In the genomic region with DNA sequence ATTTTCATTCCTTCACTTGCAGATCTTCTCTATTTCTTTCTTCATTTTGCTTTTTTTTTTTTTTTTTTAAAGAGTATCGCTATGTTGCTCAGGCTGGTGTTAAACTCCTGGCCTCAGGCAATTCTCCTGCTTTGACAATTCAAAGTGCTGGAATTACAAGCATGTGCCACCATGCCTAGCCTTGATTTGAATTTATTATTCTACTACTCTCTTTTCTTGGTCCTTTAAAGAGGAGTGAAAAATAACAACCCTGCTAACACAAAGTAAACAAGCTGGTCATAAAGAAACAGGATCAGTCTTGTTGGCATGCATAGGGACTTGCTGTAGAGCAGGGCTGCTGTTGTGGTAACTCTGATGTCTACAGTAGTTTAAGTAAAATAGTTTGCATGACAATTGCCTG, we compare ENCODE assay signal across 23 cellular contexts.
DNase-seq lines count a peak whose midpoint lies in the region; ATAC-seq and TF ChIP-seq lines count a peak whose summit lies in the region.
"Had no signal": no experiment of that assay in that cellular context is flagged by ENCODE, and none has a peak within 500 bp of the region (broad histone marks: within the 10 kb centered on the region; RNA-seq: fewer than 3 reads in every experiment).

No MANE protein-coding gene starts in this region.

- H4K20me1 ChIP-seq in IMR-90 (ENCODE audit: insufficient read depth, low read length), result no peaks in the 10 kb centered on the region

- no CpG with 5 or more reads among the region's 1 CpG for WGBS in IMR-90 (ENCODE audit: extremely low coverage in 2 of 2, insufficient read length in 1 of 2), 2 experiments
- 89% methylated on average over 1 of the region's 1 CpG; no CpG with 5 or more reads in 1 of the 2 experiments for WGBS in endodermal cell (ENCODE audit: insufficient coverage in 1 of 2, insufficient read length in 1 of 2), 2 experiments
- WGBS in mesendoderm (ENCODE audit: extremely low coverage, insufficient coverage, low lambda C conversion rate), result no CpG with 5 or more reads among the region's 1 CpG

- peak; percentile 52 for DNase-seq in EL
- no peak for DNase-seq in IMR-90
- peak; percentile 32 for DNase-seq in endodermal cell
- DNase-seq in mesendoderm, result peak; percentile 77
- no peak for DNase-seq in SHP77 treated with DMSO at 0.1 percent for 48 hours (lab: John Stamatoyannopoulos, UW)
- no peak for DNase-seq in NCI-H524 (lab: John Stamatoyannopoulos, UW)
- no peak for DNase-seq in putamen (ENCODE audit: low spot score)
- DNase-seq: activated CD8-positive, alpha-beta T cell treated with anti-CD3 and anti-CD28 coated beads for 36 hours; caudate nucleus; GDM1; HFFc6; NCI-H1417; NCI-H2081; NCI-H446; pancreas; right cardiac atrium; stimulated activated CD4-positive, alpha-beta T cell treated with anti-CD3 and anti-CD28 coated beads, Interleukin-2, amount 100 ng/mL, for 48 hours; transverse colon had no signal

- H2BK120ac ChIP-seq in IMR-90 (ENCODE audit: low read depth, low read length) (peak overlapping the region; percentile 52), mesendoderm (ENCODE audit: low read depth, low read length) (no peak overlapping the region)

- H3K27me3 ChIP-seq in IMR-90 (ENCODE audit: control insufficient read depth, insufficient read depth, low read length), result no peaks in the 10 kb centered on the region
- H3K27me3 ChIP-seq in endodermal cell (ENCODE audit: control insufficient read depth, insufficient read depth, low read length, poor library complexity, severe bottlenecking), result peaks cover 4% of the 10 kb centered on the region
- no peaks in the 10 kb centered on the region for H3K27me3 ChIP-seq in mesendoderm (ENCODE audit: insufficient read depth, low read length, poor library complexity)
- H3K27me3 ChIP-seq: ascending aorta, gastroesophageal sphincter, pancreas, transverse colon had no signal

- H3K27me3 Mint-ChIP-seq in endodermal cell (ENCODE audit: insufficient read depth), result no peaks in the 10 kb centered on the region
- H3K27me3 Mint-ChIP-seq in activated T-helper 17 cell treated with anti-CD3 and anti-CD28 coated beads, Interleukin-2, amount 50 U/mL, for 72 hours, result no peaks in the 10 kb centered on the region
- H3K27me3 Mint-ChIP-seq: activated CD8-positive, alpha-beta T cell treated with anti-CD3 and anti-CD28 coated beads for 36 hours; activated naive CD8-positive, alpha-beta T cell had no signal

- CTCF ChIA-PET in IMR-90 (lab: Yijun Ruan, JAX), result no interaction called here

- peaks cover 2% of the 10 kb centered on the region for H3K4me1 ChIP-seq in IMR-90 (ENCODE audit: control insufficient read depth, insufficient read depth, low read length)
- H3K4me1 ChIP-seq in endodermal cell (ENCODE audit: control insufficient read depth, insufficient read depth, low read length), result no peaks in the 10 kb centered on the region
- no peaks in the 10 kb centered on the region for H3K4me1 ChIP-seq in mesendoderm (ENCODE audit: control insufficient read depth, low read depth, low read length)
- H3K4me1 ChIP-seq: ascending aorta, gastroesophageal sphincter, pancreas, transverse colon had no signal

- BruUV-seq in IMR-90 (replicated peaks; lab: Mats Ljungman, UMichigan), result no TSS peak

- H3K4ac ChIP-seq in IMR-90 (ENCODE audit: low read depth, low read length), result no peak overlapping the region
- no peak overlapping the region for H3K4ac ChIP-seq in mesendoderm (ENCODE audit: low read depth, low read length)

- in situ Hi-C loops in IMR-90 (cut with MboI; ENCODE audit: low sequenced_read_pairs), result no loop called here

- H3K36me3 ChIP-seq in IMR-90 (ENCODE audit: control insufficient read depth, insufficient read depth, low read length) (no peaks in the 10 kb centered on the region), endodermal cell (ENCODE audit: control insufficient read depth, insufficient read depth, low read length) (no peaks in the 10 kb centered on the region), mesendoderm (ENCODE audit: control insufficient read depth, insufficient read depth, low read length) (no peaks in the 10 kb centered on the region)
- H3K36me3 ChIP-seq: ascending aorta, gastroesophageal sphincter, pancreas, transverse colon had no signal

- intact Hi-C loops in IMR-90 (cut with micrococcal nuclease), result no loop called here

- no peak overlapping the region for H3K4me3 Mint-ChIP-seq in endodermal cell
- no peak overlapping the region for H3K4me3 Mint-ChIP-seq in activated T-helper 17 cell treated with anti-CD3 and anti-CD28 coated beads, Interleukin-2, amount 50 U/mL, for 72 hours
- H3K4me3 Mint-ChIP-seq: activated CD8-positive, alpha-beta T cell treated with anti-CD3 and anti-CD28 coated beads for 36 hours; activated naive CD8-positive, alpha-beta T cell; HFFc6; nephron had no signal

- TF ChIP-seq CTCF in IMR-90 (conservative IDR thresholded peaks at IDR 0.05; ENCODE audit: low read depth, low read length) (no peak), endodermal cell (conservative IDR thresholded peaks at IDR 0.05) (no peak)

- peaks cover 11% of the 10 kb centered on the region for H3K9me3 Mint-ChIP-seq in endodermal cell
- H3K9me3 Mint-ChIP-seq in activated T-helper 17 cell treated with anti-CD3 and anti-CD28 coated beads, Interleukin-2, amount 50 U/mL, for 72 hours, result peaks cover 11% of the 10 kb centered on the region

- H3K56ac ChIP-seq in IMR-90 (ENCODE audit: extremely low read depth, insufficient read depth, low read length), result no peak overlapping the region
- H3K56ac ChIP-seq in mesendoderm (ENCODE audit: low read length), result no peak overlapping the region

- no peaks in the 10 kb centered on the region for H3K79me2 ChIP-seq in mesendoderm (ENCODE audit: control insufficient read depth, insufficient read depth, low read length)

- H2BK5ac ChIP-seq in IMR-90 (ENCODE audit: low read depth, low read length, poor library complexity, severe bottlenecking) (no peak overlapping the region), mesendoderm (ENCODE audit: low read length) (no peak overlapping the region)

- H2AK9ac ChIP-seq in IMR-90 (replicated peaks; ENCODE audit: low read depth, low read length, poor library complexity), result no peak overlapping the region

- H3K23ac ChIP-seq in IMR-90 (ENCODE audit: low read depth, low read length) (no peak overlapping the region), mesendoderm (ENCODE audit: low read length) (no peak overlapping the region)

- H3K4me3 ChIP-seq in IMR-90 (ENCODE audit: insufficient read depth, low read depth, low read length), result no peak overlapping the region
- no peak overlapping the region for H3K4me3 ChIP-seq in endodermal cell (ENCODE audit: low read length)
- H3K4me3 ChIP-seq in mesendoderm (ENCODE audit: low read length), result no peak overlapping the region
- H3K4me3 ChIP-seq: ascending aorta, gastroesophageal sphincter, pancreas, transverse colon had no signal

- H4K5ac ChIP-seq in IMR-90 (ENCODE audit: low read depth, low read length), result no peak overlapping the region; the same call in 1 of the 2 replicates
- H4K5ac ChIP-seq in mesendoderm (ENCODE audit: low read length), result no peak overlapping the region

- H3K79me1 ChIP-seq in IMR-90 (ENCODE audit: low read depth in 1 of 2, low read length in 2 of 2), result no peaks in the 10 kb centered on the region
- H3K79me1 ChIP-seq in mesendoderm (ENCODE audit: low read length), result no peaks in the 10 kb centered on the region

- no peak; the same call in 1 of the 2 replicates for ATAC-seq in IMR-90 (ENCODE audit: low read depth)
- no peak for ATAC-seq in activated T-helper 17 cell treated with anti-CD3 and anti-CD28 coated beads, Interleukin-2, amount 50 U/mL, for 72 hours (replicated peaks)
- ATAC-seq: activated CD8-positive, alpha-beta T cell treated with anti-CD3 and anti-CD28 coated beads for 36 hours; gastroesophageal sphincter; pancreas; right cardiac atrium had no signal

- peak overlapping the region; percentile 68; the same call in 1 of the 3 replicates for H2BK15ac ChIP-seq in IMR-90 (ENCODE audit: low read depth, low read length)
- no peak overlapping the region for H2BK15ac ChIP-seq in mesendoderm (replicated peaks; ENCODE audit: low read depth)

- POLR2A ChIA-PET in IMR-90 (lab: Charles Lee; ENCODE audit: unreplicated experiment), result no interaction called here

- H3K9me1 ChIP-seq in IMR-90 (ENCODE audit: insufficient read depth, low read length), result peaks cover 2% of the 10 kb centered on the region; the same call in 1 of the 2 replicates

- H3K4me2 ChIP-seq in IMR-90 (ENCODE audit: low read depth, low read length) (no peak overlapping the region), mesendoderm (ENCODE audit: low read length) (no peak overlapping the region)

- no peak overlapping the region for H2AFZ ChIP-seq in IMR-90 (replicated peaks; ENCODE audit: low read length, poor library complexity)

- H3K14ac ChIP-seq in IMR-90 (replicated peaks; ENCODE audit: low read depth, low read length), result no peak overlapping the region

- no peak for TF ChIP-seq RAD21 in IMR-90 (IDR thresholded peaks at IDR 0.05; ENCODE audit: low read length)

- dilution Hi-C loops in IMR-90 (cut with HindIII; ENCODE audit: low sequenced_read_pairs, unreplicated experiment), result no loop called here

- no peaks in the 10 kb centered on the region for H3K9me3 ChIP-seq in IMR-90 (ENCODE audit: control insufficient read depth, insufficient read depth, low read length)
- H3K9me3 ChIP-seq in endodermal cell (ENCODE audit: control insufficient read depth, low read length), result no peaks in the 10 kb centered on the region
- H3K9me3 ChIP-seq: ascending aorta, gastroesophageal sphincter, pancreas, transverse colon had no signal

- H3K27ac ChIP-seq in IMR-90 (ENCODE audit: insufficient read depth, low read length) (no peak overlapping the region), endodermal cell (ENCODE audit: low read depth, low read length) (no peak overlapping the region), mesendoderm (ENCODE audit: low read depth, low read length) (no peak overlapping the region)
- H3K27ac ChIP-seq: ascending aorta, gastroesophageal sphincter, pancreas, transverse colon had no signal

- H3K18ac ChIP-seq in IMR-90 (ENCODE audit: low read depth, low read length) (no peak overlapping the region), mesendoderm (ENCODE audit: low read length) (no peak overlapping the region)

- no peak overlapping the region for H3K27ac Mint-ChIP-seq in endodermal cell
- H3K27ac Mint-ChIP-seq in activated T-helper 17 cell treated with anti-CD3 and anti-CD28 coated beads, Interleukin-2, amount 50 U/mL, for 72 hours, result no peak overlapping the region
- H3K27ac Mint-ChIP-seq: activated CD8-positive, alpha-beta T cell treated with anti-CD3 and anti-CD28 coated beads for 36 hours; activated naive CD8-positive, alpha-beta T cell; HFFc6 had no signal

- no peak overlapping the region for H3K9ac ChIP-seq in IMR-90 (ENCODE audit: low read depth, low read length)
- no peak overlapping the region for H3K9ac ChIP-seq in endodermal cell (ENCODE audit: extremely low read depth, low read length, poor library complexity, severe bottlenecking)
- no peak overlapping the region for H3K9ac ChIP-seq in mesendoderm (ENCODE audit: low read length)

- TF ChIP-seq POLR2A in IMR-90 (IDR thresholded peaks at IDR 0.05; ENCODE audit: low read depth, low read length), result no peak

- H3K4me1 Mint-ChIP-seq in endodermal cell, result peaks cover 4% of the 10 kb centered on the region
- H3K4me1 Mint-ChIP-seq in activated T-helper 17 cell treated with anti-CD3 and anti-CD28 coated beads, Interleukin-2, amount 50 U/mL, for 72 hours, result no peaks in the 10 kb centered on the region

- peak overlapping the region; percentile 56; the same call in 1 of the 2 replicates for H4K91ac ChIP-seq in IMR-90 (ENCODE audit: insufficient read depth, low read depth, low read length)

- H2BK20ac ChIP-seq in IMR-90 (ENCODE audit: low read depth, low read length), result peak overlapping the region; percentile 66; the same call in 1 of the 2 replicates

- H4K8ac ChIP-seq in IMR-90 (ENCODE audit: low read depth in 2 of 2, low read length in 2 of 2) (no peak overlapping the region), mesendoderm (ENCODE audit: low read depth, low read length) (no peak overlapping the region)

- H2AK5ac ChIP-seq in IMR-90 (ENCODE audit: low read depth, low read length) (no peak overlapping the region), mesendoderm (ENCODE audit: low read length) (no peak overlapping the region)

- H3K36me3 Mint-ChIP-seq in endodermal cell (ENCODE audit: low read depth), result peaks cover 2% of the 10 kb centered on the region
- no peaks in the 10 kb centered on the region for H3K36me3 Mint-ChIP-seq in activated T-helper 17 cell treated with anti-CD3 and anti-CD28 coated beads, Interleukin-2, amount 50 U/mL, for 72 hours (ENCODE audit: low read depth)
- H3K36me3 Mint-ChIP-seq: activated naive CD8-positive, alpha-beta T cell had no signal

Comparison
In these comparisons a context has a peak if more than half of its experiments do, and no peak if none do; other contexts are left out.
1. DNase-seq: peak in EL (single experiment), endodermal cell (single experiment) and mesendoderm (single experiment); none in IMR-90 (single experiment), SHP77 treated with DMSO at 0.1 percent for 48 hours (single experiment), NCI-H524 (0 of 2) and putamen (single experiment).